ENCODE assay signal across 11 cellular contexts in the genomic region with DNA sequence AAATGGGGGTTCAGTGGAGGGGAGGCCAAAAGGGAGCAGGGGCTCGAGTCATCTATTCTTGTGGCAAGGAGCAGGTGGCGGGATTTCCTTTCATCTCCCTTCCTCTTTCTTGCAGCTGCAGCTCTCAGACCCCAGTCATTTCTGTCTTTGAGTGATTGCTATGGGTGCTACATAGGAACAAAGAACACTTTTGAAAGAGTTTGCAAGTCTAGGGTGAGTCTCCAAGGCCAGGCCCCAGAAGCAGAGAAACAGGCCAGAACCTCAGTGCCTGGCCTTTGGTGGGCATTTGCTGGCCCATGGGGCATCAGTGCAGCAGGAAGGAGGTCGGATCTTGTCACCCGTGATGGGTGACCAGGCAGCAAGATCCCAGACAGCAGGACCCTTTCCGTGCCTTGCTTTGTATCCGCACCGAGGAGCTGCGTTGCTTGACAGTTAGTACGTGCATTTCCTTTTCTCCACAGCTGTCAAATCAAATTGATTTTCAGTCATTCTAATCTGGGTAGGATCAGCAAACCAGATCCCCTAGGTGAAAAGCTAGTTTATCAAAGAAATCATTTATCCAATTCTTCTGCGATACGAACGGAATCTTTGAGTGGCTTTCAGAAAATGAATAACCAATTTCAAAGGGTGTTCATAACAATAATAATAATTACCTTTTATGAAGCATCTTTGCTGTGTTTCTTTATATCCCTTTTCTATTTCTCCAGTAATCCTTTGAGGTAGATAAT.
A peak's percentile ranks its signal among the peaks of the same experiment; 100 is the strongest.
DNase-seq lines count a peak whose midpoint lies in the region; ATAC-seq and TF ChIP-seq lines count a peak whose summit lies in the region.
"Had no signal": no experiment of that assay in that cellular context is flagged by ENCODE, and none has a peak within 500 bp of the region (broad histone marks: within the 10 kb centered on the region; RNA-seq: fewer than 3 reads in every experiment).

No MANE protein-coding gene starts in this region.

- peak; percentile 78 for ATAC-seq in GM19043 (IDR thresholded peaks at IDR 0.05; ENCODE audit: low read depth, unreplicated experiment)
- peak; percentile 85 for ATAC-seq in HG02759 (IDR thresholded peaks at IDR 0.05; ENCODE audit: unreplicated experiment)
- peak; percentile 81 for ATAC-seq in HG03565 (IDR thresholded peaks at IDR 0.05; ENCODE audit: unreplicated experiment)

- peak; percentile 8 for DNase-seq in GM10266 (ENCODE audit: extremely low spot score)
- no peak for DNase-seq in sigmoid colon
- no peak for DNase-seq in central memory CD4-positive, alpha-beta T cell
- DNase-seq in DMS153 treated with DMSO at 0.1 percent for 48 hours (lab: John Stamatoyannopoulos, UW; ENCODE audit: unreplicated experiment): no peak
- no peak for DNase-seq in RKO (ENCODE audit: low spot score)
- DNase-seq: activated gamma-delta T cell; NCI-H510A treated with DMSO at 0.1 percent for 48 hours; stimulated activated CD4-positive, alpha-beta T cell treated with anti-CD3 and anti-CD28 coated beads, Interleukin-4, amount 100 ng/mL, for 1 hour had no signal

- H3K4me3 ChIP-seq in sigmoid colon: no peak overlapping the region

- WGBS in sigmoid colon, 2 donors: 56 to 90% methylated on average over 12 of the region's 12 CpGs

- no peak for TF ChIP-seq EP300 in sigmoid colon (IDR thresholded peaks at IDR 0.05)

- H3K9me3 ChIP-seq in sigmoid colon: no peaks in the 10 kb centered on the region

- TF ChIP-seq CTCF in GM10266 (IDR thresholded peaks at IDR 0.05; ENCODE audit: control insufficient read depth, insufficient read depth, low read depth, missing control alignments) (no peak), sigmoid colon (IDR thresholded peaks at IDR 0.05) (no peak)

- intact Hi-C loops in sigmoid colon (cut with DNase I): no loop called here

- H3K4me1 ChIP-seq in sigmoid colon: peaks cover 3 to 35% (median 31%) of the 10 kb centered on the region in 4 donors

- H3K27ac ChIP-seq in sigmoid colon: no peak overlapping the region

- no peaks in the 10 kb centered on the region for H3K27me3 ChIP-seq in sigmoid colon

- H3K36me3 ChIP-seq in sigmoid colon: no peaks in the 10 kb centered on the region

- TF ChIP-seq POLR2A in sigmoid colon (IDR thresholded peaks at IDR 0.05): no peak
